Comparison of ENCODE assay signal across 17 cellular contexts in the genomic region with DNA sequence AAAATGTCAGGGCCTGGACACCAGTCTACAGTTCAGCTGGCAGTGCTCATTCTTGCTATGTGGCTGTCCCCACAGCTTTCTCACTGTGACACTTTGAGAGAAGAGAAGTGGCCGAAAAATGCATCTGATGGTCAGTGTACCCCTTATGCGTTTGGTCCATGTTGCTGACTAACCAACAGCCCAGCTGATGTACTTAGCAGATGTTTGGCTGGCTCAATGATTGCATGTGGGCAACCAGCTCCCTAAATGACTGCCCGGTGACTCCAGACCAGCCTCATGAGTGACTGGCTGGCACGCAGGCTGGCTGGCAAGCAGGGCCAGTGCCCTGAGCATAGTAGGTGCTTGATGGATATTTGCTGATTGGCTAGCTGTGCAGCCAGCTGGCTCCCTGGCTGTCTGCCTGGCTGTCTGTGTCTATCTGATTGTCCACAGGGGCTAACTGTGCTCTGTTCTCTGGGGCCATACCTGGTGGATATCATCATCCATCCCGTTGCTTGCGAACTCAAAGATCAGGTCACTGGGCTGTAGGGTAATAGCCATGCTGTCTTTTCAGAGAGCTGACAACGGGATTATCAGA. TPM values are rescaled to one million over a fixed set of nuclear protein-coding genes. Genes with fewer than 3 reads are reported as not detected.
DNase-seq lines count a peak whose midpoint lies in the region; ATAC-seq and TF ChIP-seq lines count a peak whose summit lies in the region.
"Had no signal": no experiment of that assay in that cellular context is flagged by ENCODE, and none has a peak within 500 bp of the region (broad histone marks: within the 10 kb centered on the region; RNA-seq: fewer than 3 reads in every experiment).

No MANE protein-coding gene starts in this region.

- H3K9me2 ChIP-seq in Karpas-422 (replicated peaks; ENCODE audit: insufficient read depth, low read length): no peaks in the 10 kb centered on the region

- H3K27me3 ChIP-seq in Karpas-422 (ENCODE audit: low read length): no peaks in the 10 kb centered on the region
- H3K27me3 ChIP-seq in left lung: no peaks in the 10 kb centered on the region
- H3K27me3 ChIP-seq: cardiac muscle cell had no signal

- H3K9ac ChIP-seq in Karpas-422 (ENCODE audit: low read length): no peak overlapping the region

- no peaks in the 10 kb centered on the region for H3K9me3 Mint-ChIP-seq in activated T-cell treated with anti-CD3 and anti-CD28 coated beads, Interleukin-2, amount 50 U/mL, for 72 hours
- H3K9me3 Mint-ChIP-seq in dendritic cell treated with granulocyte-macrophage colony-stimulating factor and Interleukin-4, amounts not matched to agents 40 ng/mL and 50 ng/mL, for 4 days: no peaks in the 10 kb centered on the region
- H3K9me3 Mint-ChIP-seq in stimulated activated memory B cell treated with anti-CD40 and anti-IgM and Interleukin-4, amounts not matched to agents 10 μg/mL and 1 μg/mL and 100 μg/mL, for 72 hours: no peaks in the 10 kb centered on the region

- H3K4me1 ChIP-seq in Karpas-422 (ENCODE audit: low read length): peaks cover 41% of the 10 kb centered on the region
- peaks cover 0 to 48% of the 10 kb centered on the region in 2 donors for H3K4me1 ChIP-seq in left lung
- H3K4me1 ChIP-seq: prostate gland had no signal

- ATAC-seq in activated T-cell treated with anti-CD3 and anti-CD28 coated beads, Interleukin-2, amount 50 U/mL, for 72 hours (replicated peaks in 1 of 2): no peak
- no peak for ATAC-seq in stimulated activated memory B cell treated with anti-CD40 and anti-IgM and Interleukin-4, amounts not matched to agents 10 μg/mL and 1 μg/mL and 100 μg/mL, for 72 hours
- ATAC-seq in left lung: no peak
- ATAC-seq: activated CD8-positive, alpha-beta T cell treated with anti-CD3 and anti-CD28 coated beads, Interleukin-2, amount 10 ng/mL, durations not matched to agents 7 days and 5 days; left lobe of liver; stimulated activated naive CD8-positive, alpha-beta T cell treated with anti-CD3 and anti-CD28 coated beads, Interleukin-15, Interleukin-2, amounts not matched to agents 100 U/mL and 50 U/mL, for 24 hours had no signal

- intact Hi-C loops in dendritic cell treated with granulocyte-macrophage colony-stimulating factor and Interleukin-4, amounts not matched to agents 40 ng/mL and 50 ng/mL, for 4 days (cut with micrococcal nuclease): loop anchor here (2.0 kb wide), 1 partner anchor 110 kb away; no protein-coding TSS in a partner anchor
- intact Hi-C loops in left lung (cut with DNase I): no loop called here

- H3K27ac ChIP-seq in Karpas-422 (ENCODE audit: low read length) (0 out of 2 replicates have a peak overlapping the region, but pooled peaks have one; percentile 89), left lung (peak overlapping the region in 1 of 2 donors; percentile 72)
- H3K27ac ChIP-seq: cardiac muscle cell, prostate gland, SK-N-MC had no signal

- peak overlapping the region in 1 of 2 donors; percentile 63 for H3K4me3 Mint-ChIP-seq in activated T-cell treated with anti-CD3 and anti-CD28 coated beads, Interleukin-2, amount 50 U/mL, for 72 hours
- no peak overlapping the region for H3K4me3 Mint-ChIP-seq in dendritic cell treated with granulocyte-macrophage colony-stimulating factor and Interleukin-4, amounts not matched to agents 40 ng/mL and 50 ng/mL, for 4 days
- no peak overlapping the region for H3K4me3 Mint-ChIP-seq in stimulated activated memory B cell treated with anti-CD40 and anti-IgM and Interleukin-4, amounts not matched to agents 10 μg/mL and 1 μg/mL and 100 μg/mL, for 72 hours

- peaks cover 8% of the 10 kb centered on the region for H3K79me2 ChIP-seq in Karpas-422 (ENCODE audit: low read length)

- TF ChIP-seq CTCF in left lung (IDR thresholded peaks at IDR 0.05): no peak

- H3K27me3 Mint-ChIP-seq in activated T-cell treated with anti-CD3 and anti-CD28 coated beads, Interleukin-2, amount 50 U/mL, for 72 hours (ENCODE audit: low read depth): peaks cover 13% of the 10 kb centered on the region
- H3K27me3 Mint-ChIP-seq in dendritic cell treated with granulocyte-macrophage colony-stimulating factor and Interleukin-4, amounts not matched to agents 40 ng/mL and 50 ng/mL, for 4 days: no peaks in the 10 kb centered on the region
- H3K27me3 Mint-ChIP-seq in stimulated activated memory B cell treated with anti-CD40 and anti-IgM and Interleukin-4, amounts not matched to agents 10 μg/mL and 1 μg/mL and 100 μg/mL, for 72 hours: no peaks in the 10 kb centered on the region

- peak overlapping the region; percentile 62 for H3K27ac Mint-ChIP-seq in activated T-cell treated with anti-CD3 and anti-CD28 coated beads, Interleukin-2, amount 50 U/mL, for 72 hours
- H3K27ac Mint-ChIP-seq in dendritic cell treated with granulocyte-macrophage colony-stimulating factor and Interleukin-4, amounts not matched to agents 40 ng/mL and 50 ng/mL, for 4 days: peak overlapping the region; percentile 89
- H3K27ac Mint-ChIP-seq in stimulated activated memory B cell treated with anti-CD40 and anti-IgM and Interleukin-4, amounts not matched to agents 10 μg/mL and 1 μg/mL and 100 μg/mL, for 72 hours: peak overlapping the region; percentile 96

- H3K4me1 Mint-ChIP-seq in activated T-cell treated with anti-CD3 and anti-CD28 coated beads, Interleukin-2, amount 50 U/mL, for 72 hours (ENCODE audit: low read depth): peaks cover 55% of the 10 kb centered on the region
- H3K4me1 Mint-ChIP-seq in dendritic cell treated with granulocyte-macrophage colony-stimulating factor and Interleukin-4, amounts not matched to agents 40 ng/mL and 50 ng/mL, for 4 days (ENCODE audit: low read depth): peaks cover 59% of the 10 kb centered on the region
- H3K4me1 Mint-ChIP-seq in stimulated activated memory B cell treated with anti-CD40 and anti-IgM and Interleukin-4, amounts not matched to agents 10 μg/mL and 1 μg/mL and 100 μg/mL, for 72 hours: peaks cover 56% of the 10 kb centered on the region

- H3K36me3 Mint-ChIP-seq in activated T-cell treated with anti-CD3 and anti-CD28 coated beads, Interleukin-2, amount 50 U/mL, for 72 hours (ENCODE audit: insufficient read depth in 2 of 2): peaks cover 0 to 2% of the 10 kb centered on the region in 2 donors
- peaks cover 53% of the 10 kb centered on the region for H3K36me3 Mint-ChIP-seq in dendritic cell treated with granulocyte-macrophage colony-stimulating factor and Interleukin-4, amounts not matched to agents 40 ng/mL and 50 ng/mL, for 4 days (ENCODE audit: low read depth)
- peaks cover under 1% of the 10 kb centered on the region for H3K36me3 Mint-ChIP-seq in stimulated activated memory B cell treated with anti-CD40 and anti-IgM and Interleukin-4, amounts not matched to agents 10 μg/mL and 1 μg/mL and 100 μg/mL, for 72 hours

- no peak for DNase-seq in activated T-cell treated with anti-CD3 and anti-CD28 coated beads, Interleukin-2, amount 50 U/mL, for 72 hours
- DNase-seq in activated T-cell treated with anti-CD3 and anti-CD28 coated beads, Interleukin-2, amount 50 U/mL, for 1 hour: no peak
- DNase-seq in Karpas-422 (no peak), left lung (no peak), amygdala (lab: John Stamatoyannopoulos, UW) (no peak), EL (no peak)
- DNase-seq: activated CD8-positive, alpha-beta T cell treated with anti-CD3 and anti-CD28 coated beads, Interleukin-2, amount 10 ng/mL, durations not matched to agents 7 days and 5 days; activated naive CD4-positive, alpha-beta T cell treated with Interleukin-2 at 50 U/mL for 16 hours; NCI-H1436 treated with DMSO at 0.1 percent for 48 hours; OCI-M1; stimulated activated naive CD8-positive, alpha-beta T cell treated with anti-CD3 and anti-CD28 coated beads, Interleukin-15, Interleukin-2, amounts not matched to agents 100 U/mL and 50 U/mL, for 24 hours had no signal

- no peak overlapping the region for H3K4me2 ChIP-seq in Karpas-422 (ENCODE audit: low read depth, low read length, poor library complexity, severe bottlenecking)

- H2AFZ ChIP-seq in Karpas-422 (ENCODE audit: low read length): no peak overlapping the region

- H3K9me3 ChIP-seq in Karpas-422 (ENCODE audit: low read length): no peaks in the 10 kb centered on the region
- no peaks in the 10 kb centered on the region for H3K9me3 ChIP-seq in left lung
- H3K9me3 ChIP-seq: prostate gland had no signal

- H4K20me1 ChIP-seq in Karpas-422 (ENCODE audit: insufficient read depth, low read depth, low read length): no peaks in the 10 kb centered on the region

- H3K4me3 ChIP-seq in Karpas-422 (ENCODE audit: low read length) (no peak overlapping the region), left lung (no peak overlapping the region)
- H3K4me3 ChIP-seq: cardiac muscle cell, prostate gland, SK-N-MC had no signal

- H3K36me3 ChIP-seq in Karpas-422 (ENCODE audit: insufficient read depth, low read length): no peaks in the 10 kb centered on the region
- H3K36me3 ChIP-seq in left lung: no peaks in the 10 kb centered on the region
- H3K36me3 ChIP-seq: cardiac muscle cell, prostate gland had no signal

RNA-seq across cellular contexts. Expression of a gene that starts 29.4 kb away (rescaled TPM):
- 10 to 100 TPM; 37.9 to 41.0 TPM for total RNA-seq in activated T-cell treated with anti-CD3 and anti-CD28 coated beads, Interleukin-2, amount 50 U/mL, for 72 hours
- total RNA-seq in Karpas-422 (2014; rRNA removed; shearing (Covaris generic); ENCODE audit: low replicate concordance): 29.1 and 31.7 TPM in 2 replicates
- 10 to 100 TPM; 20.2 to 23.9 TPM for total RNA-seq in left lung
